14 cellular contexts compared by ENCODE assay signal in the genomic region with DNA sequence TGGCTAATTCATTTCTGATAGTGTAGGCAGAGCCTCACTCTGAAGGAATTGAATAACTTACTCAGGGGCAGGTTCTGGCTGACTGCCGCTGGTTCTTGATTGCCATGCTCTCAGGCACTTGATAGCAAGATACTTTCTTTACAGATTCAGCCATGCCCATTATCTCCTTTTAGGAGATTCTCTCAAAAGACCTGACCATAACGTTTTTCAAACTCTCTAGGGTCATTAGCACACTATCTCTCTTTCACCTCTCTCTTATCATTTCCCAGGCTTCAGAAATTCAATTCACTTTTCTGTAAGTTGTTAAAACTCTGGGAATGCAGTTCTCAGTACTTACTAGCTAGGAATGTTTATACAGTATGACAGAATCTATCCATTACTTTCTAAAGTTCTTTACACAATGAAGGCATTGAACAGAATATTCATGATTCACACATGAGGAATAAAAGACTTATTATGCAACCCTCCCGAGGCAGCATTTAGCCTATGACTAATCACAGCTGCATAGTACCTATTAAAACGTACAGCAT.
DNase-seq lines count a peak whose midpoint lies in the region; ATAC-seq, FAIRE-seq and TF ChIP-seq lines count a peak whose summit lies in the region.
"Had no signal": no experiment of that assay in that cellular context is flagged by ENCODE, and none has a peak within 500 bp of the region (broad histone marks: within the 10 kb centered on the region; RNA-seq: fewer than 3 reads in every experiment).

No MANE protein-coding gene starts in this region.

- no peak for ATAC-seq in activated T-helper 17 cell treated with anti-CD3 and anti-CD28 coated beads, Interleukin-2, amount 50 U/mL, for 72 hours (replicated peaks)
- ATAC-seq: GM12878, lower lobe of right lung had no signal

- H3K4me3 Mint-ChIP-seq in activated T-helper 17 cell treated with anti-CD3 and anti-CD28 coated beads, Interleukin-2, amount 50 U/mL, for 72 hours = no peak overlapping the region
- H3K4me3 Mint-ChIP-seq: activated naive CD8-positive, alpha-beta T cell treated with anti-CD3 and anti-CD28 coated beads, Interleukin-2, amount 10 ng/mL, durations not matched to agents 7 days and 5 days; CD8-positive, alpha-beta memory T cell had no signal

- no peak for TF ChIP-seq CTCF in epithelial cell of proximal tubule (conservative IDR thresholded peaks at IDR 0.05; ENCODE audit: low read depth, low read length)

- no peak for FAIRE-seq in RCC 7860 (lab: Jason Lieb, UNC)
- FAIRE-seq: GM12878 had no signal

- H3K36me3 Mint-ChIP-seq in activated T-helper 17 cell treated with anti-CD3 and anti-CD28 coated beads, Interleukin-2, amount 50 U/mL, for 72 hours (ENCODE audit: low read depth) = no peaks in the 10 kb centered on the region
- H3K36me3 Mint-ChIP-seq: activated naive CD8-positive, alpha-beta T cell treated with anti-CD3 and anti-CD28 coated beads, Interleukin-2, amount 10 ng/mL, durations not matched to agents 7 days and 5 days; CD8-positive, alpha-beta memory T cell had no signal

- in situ Hi-C loops in HAP-1 (cut with MboI; ENCODE audit: low sequenced_read_pairs) = no loop called here

- H3K4me3 ChIP-seq in HAP-1 (no peak overlapping the region), epithelial cell of proximal tubule (ENCODE audit: low read depth, low read length) (no peak overlapping the region)
- H3K4me3 ChIP-seq: GM12878, lower lobe of right lung had no signal

- DNase-seq in HAP-1 (ENCODE audit: low spot score in 2 of 2) = peak; percentile 40 to 98
- DNase-seq in RCC 7860 (ENCODE audit: low spot score) = peak; percentile 67
- DNase-seq in epithelial cell of proximal tubule (ENCODE audit: low read depth) = peak; percentile 15
- peak; percentile 52 for DNase-seq in non-pigmented ciliary epithelial cell (ENCODE audit: low read depth)
- DNase-seq in activated CD4-positive, alpha-beta T cell treated with anti-CD3 and anti-CD28 coated beads for 1 hour = no peak
- DNase-seq in NCI-H774 (lab: John Stamatoyannopoulos, UW) = no peak
- no peak for DNase-seq in SHP77 (lab: John Stamatoyannopoulos, UW)
- DNase-seq: activated CD4-positive, CD25-positive, alpha-beta regulatory T cell treated with anti-CD3 and anti-CD28 coated beads, Interleukin-2, amount 50 U/mL, for 72 hours; activated naive CD8-positive, alpha-beta T cell treated with anti-CD3 and anti-CD28 coated beads, Interleukin-2, amount 10 ng/mL, durations not matched to agents 7 days and 5 days; CD8-positive, alpha-beta memory T cell; erythroblast; lower lobe of right lung had no signal

- no peaks in the 10 kb centered on the region for H3K4me1 Mint-ChIP-seq in activated T-helper 17 cell treated with anti-CD3 and anti-CD28 coated beads, Interleukin-2, amount 50 U/mL, for 72 hours
- H3K4me1 Mint-ChIP-seq: activated naive CD8-positive, alpha-beta T cell treated with anti-CD3 and anti-CD28 coated beads, Interleukin-2, amount 10 ng/mL, durations not matched to agents 7 days and 5 days; CD8-positive, alpha-beta memory T cell had no signal

- H3K27ac Mint-ChIP-seq in activated T-helper 17 cell treated with anti-CD3 and anti-CD28 coated beads, Interleukin-2, amount 50 U/mL, for 72 hours = no peak overlapping the region
- H3K27ac Mint-ChIP-seq: activated naive CD8-positive, alpha-beta T cell treated with anti-CD3 and anti-CD28 coated beads, Interleukin-2, amount 10 ng/mL, durations not matched to agents 7 days and 5 days; CD8-positive, alpha-beta memory T cell had no signal

- H3K9me3 Mint-ChIP-seq in activated T-helper 17 cell treated with anti-CD3 and anti-CD28 coated beads, Interleukin-2, amount 50 U/mL, for 72 hours = peaks cover 18% of the 10 kb centered on the region

- H3K4me1 ChIP-seq in HAP-1 = peaks cover 30% of the 10 kb centered on the region
- H3K4me1 ChIP-seq: lower lobe of right lung had no signal

- no peaks in the 10 kb centered on the region for H3K9me3 ChIP-seq in HAP-1
- H3K9me3 ChIP-seq: lower lobe of right lung had no signal

- no peaks in the 10 kb centered on the region for H3K27me3 ChIP-seq in HAP-1 (ENCODE audit: low read depth)

- no peaks in the 10 kb centered on the region for H3K27me3 Mint-ChIP-seq in activated T-helper 17 cell treated with anti-CD3 and anti-CD28 coated beads, Interleukin-2, amount 50 U/mL, for 72 hours
- H3K27me3 Mint-ChIP-seq: activated naive CD8-positive, alpha-beta T cell treated with anti-CD3 and anti-CD28 coated beads, Interleukin-2, amount 10 ng/mL, durations not matched to agents 7 days and 5 days; CD8-positive, alpha-beta memory T cell had no signal

- H3K36me3 ChIP-seq in HAP-1 (replicated peaks) = no peaks in the 10 kb centered on the region
- H3K36me3 ChIP-seq: lower lobe of right lung had no signal

Comparison
In these comparisons a context has a peak if more than half of its experiments do, and no peak if none do; other contexts are left out.
1. DNase-seq: peak in HAP-1 (2 of 2), RCC 7860 (single experiment), epithelial cell of proximal tubule (single experiment) and non-pigmented ciliary epithelial cell (single experiment); none in activated CD4-positive, alpha-beta T cell treated with anti-CD3 and anti-CD28 coated beads for 1 hour (single experiment), NCI-H774 (single experiment) and SHP77 (0 of 2).